31 cellular contexts compared by ENCODE assay signal in genomic region chr1:33886452-33886851, GRCh38. TPM values are rescaled to one million over a fixed set of nuclear protein-coding genes. Genes with fewer than 3 reads are reported as not detected.
"Had no signal": no experiment of that assay in that cellular context is flagged by ENCODE, and none has a peak within 500 bp of the region (broad histone marks: within the 10 kb centered on the region; RNA-seq: fewer than 3 reads in every experiment).

No MANE protein-coding gene starts in this region.

- DNase-seq: activated CD4-positive, alpha-beta T cell treated with anti-CD3 and anti-CD28 coated beads for 36 hours; activated CD4-positive, alpha-beta T cell treated with anti-CD3 and anti-CD28 coated beads, Interleukin-2, amount 50 U/mL, for 4 hours; activated CD4-positive, CD25-positive, alpha-beta regulatory T cell; activated naive CD4-positive, alpha-beta T cell; activated T-cell treated with anti-CD3 and anti-CD28 coated beads for 4 hours; activated T-cell treated with anti-CD3 and anti-CD28 coated beads, Interleukin-2, amount 50 U/mL, for 72 hours; colonic mucosa; effector memory CD8-positive, alpha-beta T cell; foreskin fibroblast; heart left ventricle; islet precursor cell; left ventricle myocardium superior; naive B cell; nephron progenitor cell; pancreas; psoas muscle; stimulated activated CD4-positive, alpha-beta T cell treated with anti-CD3 and anti-CD28 coated beads, Interleukin-2, amount 100 ng/mL, for 24 hours; stimulated activated naive CD4-positive, alpha-beta T cell; T-helper 2 cell; tibial artery; upper lobe of right lung had no signal

- H3K4me3 ChIP-seq: colonic mucosa, heart left ventricle, pancreas, psoas muscle, smooth muscle cell, suprapubic skin, tibial artery, upper lobe of right lung had no signal

- H3K27me3 ChIP-seq: colonic mucosa, pancreas, tibial artery had no signal

- H3K4me3 Mint-ChIP-seq: activated CD4-positive, alpha-beta T cell treated with anti-CD3 and anti-CD28 coated beads for 36 hours; activated naive CD8-positive, alpha-beta T cell; activated T-cell treated with anti-CD3 and anti-CD28 coated beads, Interleukin-2, amount 50 U/mL, for 72 hours; central memory CD8-positive, alpha-beta T cell; effector memory CD8-positive, alpha-beta T cell; mesothelial cell of epicardium; naive B cell; nephron progenitor cell had no signal

- H3K9me3 ChIP-seq: colonic mucosa, heart left ventricle, pancreas, psoas muscle, suprapubic skin, tibial artery, upper lobe of right lung had no signal

- H3K9me3 Mint-ChIP-seq: central memory CD8-positive, alpha-beta T cell; effector memory CD8-positive, alpha-beta T cell; mesothelial cell of epicardium had no signal

- ATAC-seq: activated CD4-positive, alpha-beta T cell treated with anti-CD3 and anti-CD28 coated beads for 36 hours; activated T-cell treated with anti-CD3 and anti-CD28 coated beads, Interleukin-2, amount 50 U/mL, for 72 hours; effector memory CD8-positive, alpha-beta T cell; heart left ventricle; left ventricle myocardium superior; pancreas; psoas muscle; upper lobe of right lung had no signal

- H3K27ac ChIP-seq: colonic mucosa, heart left ventricle, pancreas, psoas muscle, suprapubic skin, upper lobe of right lung had no signal

- H3K4me1 Mint-ChIP-seq: activated CD4-positive, alpha-beta T cell treated with anti-CD3 and anti-CD28 coated beads for 36 hours; central memory CD8-positive, alpha-beta T cell; mesothelial cell of epicardium; naive B cell; nephron progenitor cell had no signal

- H3K36me3 Mint-ChIP-seq: activated naive CD8-positive, alpha-beta T cell; mesothelial cell of epicardium; naive B cell had no signal

- H3K4me1 ChIP-seq: colonic mucosa, heart left ventricle, pancreas, psoas muscle, suprapubic skin, upper lobe of right lung had no signal

- H3K27ac Mint-ChIP-seq: activated CD4-positive, alpha-beta T cell treated with anti-CD3 and anti-CD28 coated beads for 36 hours; activated naive CD8-positive, alpha-beta T cell; activated T-cell treated with anti-CD3 and anti-CD28 coated beads, Interleukin-2, amount 50 U/mL, for 72 hours; effector memory CD8-positive, alpha-beta T cell; mesothelial cell of epicardium; naive B cell; nephron progenitor cell had no signal

- H3K36me3 ChIP-seq: colonic mucosa, heart left ventricle, pancreas, suprapubic skin, tibial artery, upper lobe of right lung had no signal

- H3K4me2 ChIP-seq: smooth muscle cell had no signal

RNA-seq across cellular contexts. Expression of gene HMGB4, which starts 22.6 kb away (rescaled TPM):
- total RNA-seq: activated CD4-positive, alpha-beta T cell treated with anti-CD3 and anti-CD28 coated beads for 36 hours; activated T-cell treated with anti-CD3 and anti-CD28 coated beads, Interleukin-2, amount 50 U/mL, for 72 hours; bronchial epithelial cell; colonic mucosa; endothelial cell of umbilical vein; heart left ventricle; left ventricle myocardium superior; lung microvascular endothelial cell; mesothelial cell of epicardium; pancreas; psoas muscle; smooth muscle cell; suprapubic skin; upper lobe of right lung had no signal
- polyA plus RNA-seq: adipose tissue, endothelial cell of umbilical vein, esophagus, heart left ventricle, pancreas, psoas muscle, smooth muscle cell had no signal
